8 cellular contexts compared by ENCODE assay signal in the genomic region with DNA sequence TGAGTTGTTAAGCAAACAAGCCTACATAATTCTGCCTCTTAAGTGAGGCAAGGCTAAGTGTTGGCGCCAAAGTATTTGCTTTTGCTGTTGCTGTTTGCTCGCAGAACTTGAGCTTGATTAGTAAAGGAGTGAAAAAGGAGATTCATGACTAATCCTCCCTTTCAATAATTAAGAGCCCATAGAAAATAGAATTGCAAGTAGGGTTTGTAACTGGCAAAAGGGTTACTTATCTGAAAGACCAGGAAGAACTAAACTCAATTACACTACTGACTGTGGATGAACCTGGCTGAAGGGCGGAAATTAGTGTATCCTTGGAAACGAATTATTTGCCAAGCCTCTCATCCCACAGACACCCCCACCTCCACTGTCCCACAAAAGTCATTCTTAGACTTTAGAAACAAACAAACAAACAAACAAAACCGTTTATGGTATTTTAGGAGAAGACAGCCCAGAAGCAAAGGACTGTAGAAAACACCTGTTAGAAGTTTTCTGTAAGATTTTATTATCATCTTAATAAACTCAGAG. TPM values are rescaled to one million over a fixed set of nuclear protein-coding genes. Genes with fewer than 3 reads are reported as not detected.
DNase-seq lines count a peak whose midpoint lies in the region; ATAC-seq and TF ChIP-seq lines count a peak whose summit lies in the region.

No MANE protein-coding gene starts in this region.

- no peaks in the 10 kb centered on the region for H4K20me1 ChIP-seq in OCI-LY3 (ENCODE audit: insufficient read depth, low read length)

- 0 out of 2 replicates have a peak overlapping the region, but pooled peaks have one; percentile 70 for H2AFZ ChIP-seq in OCI-LY3 (ENCODE audit: low read depth, low read length)

- H3K9me3 ChIP-seq in CD4-positive, alpha-beta memory T cell (ENCODE audit: control insufficient read depth in 1 of 2, low read length in 2 of 2): no peaks in the 10 kb centered on the region
- H3K9me3 ChIP-seq in OCI-LY3 (ENCODE audit: insufficient read depth, low read length): no peaks in the 10 kb centered on the region
- H3K9me3 ChIP-seq in ovary: no peaks in the 10 kb centered on the region

- no peak for TF ChIP-seq EP300 in ovary (IDR thresholded peaks at IDR 0.05)

- peaks cover 6% of the 10 kb centered on the region for H3K27me3 ChIP-seq in CD4-positive, alpha-beta memory T cell (ENCODE audit: insufficient read depth, low read length)
- H3K27me3 ChIP-seq in OCI-LY3 (ENCODE audit: low read depth, low read length) (peaks cover 4% of the 10 kb centered on the region), ovary (no peaks in the 10 kb centered on the region)

- no peak for TF ChIP-seq POLR2A in ovary (IDR thresholded peaks at IDR 0.05)

- no peak overlapping the region for H3K9ac ChIP-seq in OCI-LY3 (ENCODE audit: low read length)

- peak overlapping the region in 6 of 7 donors; percentile 24 to 99 (median 94) for H3K27ac Mint-ChIP-seq in CD4-positive, alpha-beta memory T cell

- peaks cover 17 to 23% (median 18%) of the 10 kb centered on the region in 4 donors for H3K4me1 Mint-ChIP-seq in CD4-positive, alpha-beta memory T cell

- POLR2A ChIA-PET in CD4-positive, alpha-beta memory T cell (lab: Charles Lee; ENCODE audit: partially characterized antibody): interaction anchor here (1.0 to 1.3 kb wide), 2 partner anchors 127 to 357 kb away, joined by 4 to 6 read pairs; partner anchors contain the start of gene C11orf65

- H3K36me3 Mint-ChIP-seq in CD4-positive, alpha-beta memory T cell: peaks cover 0 to 3% of the 10 kb centered on the region in 2 donors

- ATAC-seq in HG02870 (IDR thresholded peaks at IDR 0.05; ENCODE audit: unreplicated experiment): no peak

- DNase-seq in CD4-positive, alpha-beta memory T cell: no peak
- no peak for DNase-seq in epithelial cell of esophagus (ENCODE audit: low read depth)
- DNase-seq in ovary: no peak
- no peak for DNase-seq in NCI-H187 treated with DMSO at 0.1 percent for 48 hours (lab: John Stamatoyannopoulos, UW)
- no peak for DNase-seq in DMS 273 (lab: John Stamatoyannopoulos, UW; ENCODE audit: unreplicated experiment)
- no peak for DNase-seq in GM20000 (ENCODE audit: low spot score)

- TF ChIP-seq CTCF in OCI-LY3 (IDR thresholded peaks at IDR 0.05; ENCODE audit: low read depth, low read length) (no peak), epithelial cell of esophagus (IDR thresholded peaks at IDR 0.05; ENCODE audit: insufficient read depth, low read depth, low read length, missing control alignments) (no peak), ovary (IDR thresholded peaks at IDR 0.05) (no peak), GM20000 (IDR thresholded peaks at IDR 0.05; ENCODE audit: extremely low read depth, missing control alignments) (no peak)

- H3K27ac ChIP-seq in CD4-positive, alpha-beta memory T cell (ENCODE audit: low read depth, low read length): no peak overlapping the region
- H3K27ac ChIP-seq in OCI-LY3 (ENCODE audit: low read length) (no peak overlapping the region), ovary (no peak overlapping the region)

- no peaks in the 10 kb centered on the region for H3K79me2 ChIP-seq in OCI-LY3 (ENCODE audit: low read length)

- no peaks in the 10 kb centered on the region for H3K36me3 ChIP-seq in CD4-positive, alpha-beta memory T cell (ENCODE audit: insufficient read depth, low read length)
- H3K36me3 ChIP-seq in OCI-LY3 (replicated peaks; ENCODE audit: low read depth, low read length): no peaks in the 10 kb centered on the region
- no peaks in the 10 kb centered on the region for H3K36me3 ChIP-seq in ovary

- H3K4me2 ChIP-seq in OCI-LY3 (ENCODE audit: low read length): peak overlapping the region; percentile 62

- H3K4me3 Mint-ChIP-seq in CD4-positive, alpha-beta memory T cell: peak overlapping the region; percentile 95 to 100 (median 97)

- H3K4me3 ChIP-seq in CD4-positive, alpha-beta memory T cell (ENCODE audit: low read length in 2 of 2): peak overlapping the region in 1 of 2 donors; percentile 83
- peak overlapping the region; percentile 75 for H3K4me3 ChIP-seq in OCI-LY3 (ENCODE audit: low read length)
- H3K4me3 ChIP-seq in epithelial cell of esophagus (ENCODE audit: low read length): peak overlapping the region; percentile 23
- H3K4me3 ChIP-seq in ovary: peak overlapping the region; percentile 78

- CTCF ChIA-PET in CD4-positive, alpha-beta memory T cell (lab: Charles Lee; ENCODE audit: partially characterized antibody): interaction anchor here (0.7 kb wide), 1 partner anchor 601 kb away, joined by 3 read pairs; no protein-coding TSS in a partner anchor

- H3K9me3 Mint-ChIP-seq in CD4-positive, alpha-beta memory T cell: peaks cover 0 to 1% (median 0%) of the 10 kb centered on the region in 8 donors

- 9 to 12% (median 9%) methylated on average over 5 of the region's 5 CpGs for WGBS in ovary, 3 donors

- H3K27me3 Mint-ChIP-seq in CD4-positive, alpha-beta memory T cell: peaks cover 2 to 3% of the 10 kb centered on the region in 2 donors

- peaks cover 9% of the 10 kb centered on the region for H3K4me1 ChIP-seq in CD4-positive, alpha-beta memory T cell (ENCODE audit: insufficient read depth, low read length)
- no peaks in the 10 kb centered on the region for H3K4me1 ChIP-seq in OCI-LY3 (ENCODE audit: low read length)
- peaks cover 5% of the 10 kb centered on the region for H3K4me1 ChIP-seq in ovary (ENCODE audit: insufficient read depth)

- intact Hi-C loops in CD4-positive, alpha-beta memory T cell (cut with micrococcal nuclease): loop anchor here (1.0 to 5.0 kb wide), 6 partner anchors 97 to 737 kb away; partner anchors contain the start of genes ACAT1, ATM, C11orf65 and CUL5
- intact Hi-C loops in ovary (cut with DNase I): no loop called here

RNA-seq across cellular contexts. Expression of gene EXPH5, which starts 0.4 kb away (rescaled TPM):
- 1 to 10 TPM; 2.6 to 4.0 TPM for total RNA-seq in CD4-positive, alpha-beta memory T cell
- under 1 TPM; 0.39 to 0.86 TPM for polyA plus RNA-seq in CD4-positive, alpha-beta memory T cell
- 1 to 10 TPM; 1.1 to 5.7 (median 2.1) TPM for total RNA-seq in ovary
- under 1 TPM; 0.12 to 0.37 TPM for polyA plus RNA-seq in ovary
